ENCODE assay signal across 1 cellular context in the genomic region with DNA sequence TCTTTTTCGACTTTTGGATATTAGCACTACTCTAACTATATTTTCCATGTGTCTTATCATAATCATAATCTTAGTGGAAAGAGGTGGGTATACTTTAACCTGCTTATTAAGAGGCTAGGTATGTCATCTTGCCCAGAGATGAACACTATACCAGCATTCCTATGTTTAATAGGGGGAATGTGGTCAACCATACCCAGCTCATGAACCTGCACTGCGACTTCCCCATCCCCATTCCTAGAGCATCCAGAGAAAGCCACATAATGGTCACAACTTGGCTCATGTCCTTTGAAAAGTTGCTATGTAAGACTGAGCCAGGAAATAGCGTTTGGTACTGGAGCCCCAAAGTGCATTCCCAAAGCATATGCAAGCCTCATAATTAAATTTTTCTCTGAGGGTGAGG.
TF ChIP-seq lines count a peak whose summit lies in the region.

No MANE protein-coding gene starts in this region.

TF ChIP-seq in SK-N-SH, 30 proteins besides CTCF, POLR2A, EP300 and RAD21 (continued from another document):
- TF ChIP-seq SMC3 (IDR thresholded peaks at IDR 0.05; ENCODE audit: low read depth, low read length) (no peak), SIN3A (IDR thresholded peaks at IDR 0.05; ENCODE audit: borderline replicate concordance, low read depth, low read length) (no peak), GATA2 (CRISPR knock-in tag; IDR thresholded peaks at IDR 0.05) (no peak), NFIC (IDR thresholded peaks at IDR 0.05; ENCODE audit: borderline replicate concordance) (no peak), POLR2AphosphoS5 (IDR thresholded peaks at IDR 0.05; ENCODE audit: low read depth, low read length) (no peak), EZH2phosphoT487 (IDR thresholded peaks at IDR 0.05; ENCODE audit: borderline replicate concordance, low read depth) (no peak), GABPA (IDR thresholded peaks at IDR 0.05; ENCODE audit: low read depth) (no peak), TAF1 (IDR thresholded peaks at IDR 0.05; ENCODE audit: borderline replicate concordance, low read depth, low read length) (no peak), RXRA (IDR thresholded peaks at IDR 0.05; ENCODE audit: borderline replicate concordance, low read depth) (no peak)
- TF ChIP-seq, protein P1, sequence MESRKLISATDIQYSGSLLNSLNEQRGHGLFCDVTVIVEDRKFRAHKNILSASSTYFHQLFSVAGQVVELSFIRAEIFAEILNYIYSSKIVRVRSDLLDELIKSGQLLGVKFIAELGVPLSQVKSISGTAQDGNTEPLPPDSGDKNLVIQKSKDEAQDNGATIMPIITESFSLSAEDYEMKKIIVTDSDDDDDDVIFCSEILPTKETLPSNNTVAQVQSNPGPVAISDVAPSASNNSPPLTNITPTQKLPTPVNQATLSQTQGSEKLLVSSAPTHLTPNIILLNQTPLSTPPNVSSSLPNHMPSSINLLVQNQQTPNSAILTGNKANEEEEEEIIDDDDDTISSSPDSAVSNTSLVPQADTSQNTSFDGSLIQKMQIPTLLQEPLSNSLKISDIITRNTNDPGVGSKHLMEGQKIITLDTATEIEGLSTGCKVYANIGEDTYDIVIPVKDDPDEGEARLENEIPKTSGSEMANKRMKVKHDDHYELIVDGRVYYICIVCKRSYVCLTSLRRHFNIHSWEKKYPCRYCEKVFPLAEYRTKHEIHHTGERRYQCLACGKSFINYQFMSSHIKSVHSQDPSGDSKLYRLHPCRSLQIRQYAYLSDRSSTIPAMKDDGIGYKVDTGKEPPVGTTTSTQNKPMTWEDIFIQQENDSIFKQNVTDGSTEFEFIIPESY (IDR thresholded peaks at IDR 0.05; ENCODE audit: borderline replicate concordance, low read depth), result no peak
- TF ChIP-seq, protein P2, sequence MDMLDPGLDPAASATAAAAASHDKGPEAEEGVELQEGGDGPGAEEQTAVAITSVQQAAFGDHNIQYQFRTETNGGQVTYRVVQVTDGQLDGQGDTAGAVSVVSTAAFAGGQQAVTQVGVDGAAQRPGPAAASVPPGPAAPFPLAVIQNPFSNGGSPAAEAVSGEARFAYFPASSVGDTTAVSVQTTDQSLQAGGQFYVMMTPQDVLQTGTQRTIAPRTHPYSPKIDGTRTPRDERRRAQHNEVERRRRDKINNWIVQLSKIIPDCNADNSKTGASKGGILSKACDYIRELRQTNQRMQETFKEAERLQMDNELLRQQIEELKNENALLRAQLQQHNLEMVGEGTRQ (IDR thresholded peaks at IDR 0.05; ENCODE audit: borderline replicate concordance, low read depth, low read length), result no peak
- TF ChIP-seq, protein P3, sequence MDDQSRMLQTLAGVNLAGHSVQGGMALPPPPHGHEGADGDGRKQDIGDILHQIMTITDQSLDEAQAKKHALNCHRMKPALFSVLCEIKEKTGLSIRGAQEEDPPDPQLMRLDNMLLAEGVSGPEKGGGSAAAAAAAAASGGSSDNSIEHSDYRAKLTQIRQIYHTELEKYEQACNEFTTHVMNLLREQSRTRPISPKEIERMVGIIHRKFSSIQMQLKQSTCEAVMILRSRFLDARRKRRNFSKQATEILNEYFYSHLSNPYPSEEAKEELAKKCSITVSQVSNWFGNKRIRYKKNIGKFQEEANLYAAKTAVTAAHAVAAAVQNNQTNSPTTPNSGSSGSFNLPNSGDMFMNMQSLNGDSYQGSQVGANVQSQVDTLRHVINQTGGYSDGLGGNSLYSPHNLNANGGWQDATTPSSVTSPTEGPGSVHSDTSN (IDR thresholded peaks at IDR 0.05), result no peak
